9 cellular contexts compared by ENCODE assay signal in genomic region chr7:47937065-47937687, GRCh38. TPM values are rescaled to one million over a fixed set of nuclear protein-coding genes. Genes with fewer than 3 reads are reported as not detected.
DNase-seq lines count a peak whose midpoint lies in the region; ATAC-seq and TF ChIP-seq lines count a peak whose summit lies in the region.
"Had no signal": no experiment of that assay in that cellular context is flagged by ENCODE, and none has a peak within 500 bp of the region (broad histone marks: within the 10 kb centered on the region; RNA-seq: fewer than 3 reads in every experiment).

No MANE protein-coding gene starts in this region.

- H3K27me3 Mint-ChIP-seq in activated B cell treated with CpG ODN at 0.5 μM for 24 hours, result no peaks in the 10 kb centered on the region

- CTCF ChIA-PET in activated B cell treated with CpG ODN at 0.5 μM for 24 hours (lab: Charles Lee), result interaction anchor here (2.7 to 3.0 kb wide), 4 partner anchors 8 to 671 kb away, joined by 12 to 21 read pairs (median 17); no protein-coding TSS in a partner anchor

- no peaks in the 10 kb centered on the region for H3K9me3 Mint-ChIP-seq in activated B cell treated with CpG ODN at 0.5 μM for 24 hours

- peaks cover 35% of the 10 kb centered on the region for H3K4me1 Mint-ChIP-seq in activated B cell treated with CpG ODN at 0.5 μM for 24 hours

- no peak overlapping the region for H3K4me3 ChIP-seq in uterus

- no peaks in the 10 kb centered on the region for H3K4me1 ChIP-seq in uterus

- no peak for TF ChIP-seq POLR2A in uterus (IDR thresholded peaks at IDR 0.05)

- no peaks in the 10 kb centered on the region for H3K36me3 ChIP-seq in uterus

- peak overlapping the region; percentile 63 for H3K4me3 Mint-ChIP-seq in activated B cell treated with CpG ODN at 0.5 μM for 24 hours

- DNase-seq in DMS79 treated with DMSO at 0.1 percent for 48 hours (lab: John Stamatoyannopoulos, UW) (peak; percentile 82), activated B cell treated with CpG ODN at 0.5 μM for 24 hours (peak; percentile 62), uterus (no peak), T1000 (lab: John Stamatoyannopoulos, UW) (no peak), COR-L47 (lab: John Stamatoyannopoulos, UW) (no peak), SHP77 (lab: John Stamatoyannopoulos, UW) (no peak)

- peak; percentile 96 for ATAC-seq in GM19035 (IDR thresholded peaks at IDR 0.05; ENCODE audit: unreplicated experiment)
- peak; percentile 91 for ATAC-seq in HG02981 (IDR thresholded peaks at IDR 0.05; ENCODE audit: unreplicated experiment)
- peak; percentile 91 for ATAC-seq in activated B cell treated with CpG ODN at 0.5 μM for 24 hours (ENCODE audit: low read depth)

- peak overlapping the region; percentile 46 for H3K27ac Mint-ChIP-seq in activated B cell treated with CpG ODN at 0.5 μM for 24 hours

- H3K27ac ChIP-seq in uterus, result no peak overlapping the region

- no peaks in the 10 kb centered on the region for H3K27me3 ChIP-seq in uterus

- no peaks in the 10 kb centered on the region for H3K36me3 Mint-ChIP-seq in activated B cell treated with CpG ODN at 0.5 μM for 24 hours (ENCODE audit: low read depth)

- TF ChIP-seq CTCF in activated B cell treated with CpG ODN at 0.5 μM for 24 hours (IDR thresholded peaks at IDR 0.05), result no peak
- no peak for TF ChIP-seq CTCF in uterus (IDR thresholded peaks at IDR 0.05)

- intact Hi-C loops in activated B cell treated with CpG ODN at 0.5 μM for 24 hours (cut with micrococcal nuclease) (loop anchor here (1.0 to 5.0 kb wide), 9 partner anchors 8 to 493 kb away; partner anchors contain the start of genes C7orf57, HUS1 and TNS3), uterus (cut with DNase I; ENCODE audit: low total_unique reads) (no loop called here)

- H3K9me3 ChIP-seq in uterus, result no peaks in the 10 kb centered on the region

- POLR2A ChIA-PET in activated B cell treated with CpG ODN at 0.5 μM for 24 hours (lab: Charles Lee), result interaction anchor here (0.5 to 3.1 kb wide), 7 partner anchors 9 to 440 kb away, joined by 3 to 50 read pairs (median 5); partner anchors contain the start of gene UPP1

RNA-seq across cellular contexts. Expression of gene PKD1L1, which starts 11.1 kb away (rescaled TPM):
- total RNA-seq in activated B cell treated with CpG ODN at 0.5 μM for 24 hours, result 0.24 and 0.40 TPM in 2 replicates
- total RNA-seq in uterus, result 1 to 10 TPM in 2 of 4 donors, under 1 TPM in 2; under 0.01 to 3.8 (median 0.74) TPM
- total RNA-seq: epithelial cell of proximal tubule had no signal

RNA-seq across cellular contexts. Expression of gene HUS1, which starts 42.2 kb away (rescaled TPM):
- total RNA-seq in activated B cell treated with CpG ODN at 0.5 μM for 24 hours, result 37.3 and 42.5 TPM in 2 replicates
- 10 to 100 TPM in 3 of 4 donors, 1 to 10 TPM in 1; 5.1 to 64.7 (median 41.9) TPM for total RNA-seq in uterus

Comparison
In these comparisons a context has a peak if more than half of its experiments do, and no peak if none do; other contexts are left out.
1. DNase-seq: peak in DMS79 treated with DMSO at 0.1 percent for 48 hours (single experiment) and activated B cell treated with CpG ODN at 0.5 μM for 24 hours (single experiment); none in uterus (0 of 2), T1000 (single experiment), COR-L47 (single experiment) and SHP77 (0 of 2).
2. Peak in every context shown above with its lines, with median percentiles within 50 percentile points of each other: ATAC-seq.